16 cellular contexts compared by ENCODE assay signal in the genomic region with DNA sequence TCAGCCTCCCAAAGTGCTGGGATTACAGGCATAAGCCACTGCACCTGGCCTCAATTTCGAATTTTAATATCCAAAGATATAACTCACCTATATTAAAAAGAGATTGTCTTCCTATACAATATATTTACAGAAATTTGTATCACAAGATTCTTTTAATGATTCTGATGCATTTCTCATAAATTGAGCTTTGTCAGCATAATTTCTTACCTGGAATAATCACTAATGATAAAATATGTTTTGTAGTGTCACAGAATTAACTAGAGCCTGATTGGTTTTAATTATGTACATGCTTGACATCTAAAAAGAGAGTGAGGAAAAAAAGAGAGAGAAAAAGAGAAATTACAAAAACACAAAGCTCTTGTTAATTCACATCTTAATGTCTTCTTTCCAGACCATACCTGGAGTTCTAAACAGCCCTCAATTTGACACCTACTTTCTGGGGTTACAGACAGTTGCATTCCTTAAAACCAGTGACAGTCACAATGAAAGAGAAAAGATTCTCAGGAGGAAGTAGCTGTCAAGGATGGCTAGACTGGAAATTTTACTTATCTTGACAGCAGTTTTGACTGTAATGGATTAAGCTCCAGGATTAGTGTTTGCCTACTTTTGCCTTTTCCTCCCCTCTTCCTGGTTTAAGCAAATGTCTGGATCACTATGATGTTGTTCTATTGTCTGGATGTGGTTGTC.
"Had no signal": no experiment of that assay in that cellular context is flagged by ENCODE, and none has a peak within 500 bp of the region (broad histone marks: within the 10 kb centered on the region; RNA-seq: fewer than 3 reads in every experiment).

No MANE protein-coding gene starts in this region.

- H3K36me3 ChIP-seq: colonic mucosa, left ventricle myocardium inferior, upper lobe of right lung had no signal

- ATAC-seq: activated T-cell treated with anti-CD3 and anti-CD28 coated beads, Interleukin-2, amount 50 U/mL, for 4 hours; foreskin keratinocyte; stimulated activated naive CD8-positive, alpha-beta T cell treated with anti-CD3 and anti-CD28 coated beads, Interleukin-15, Interleukin-2, amounts not matched to agents 100 U/mL and 50 U/mL, for 24 hours; upper lobe of right lung had no signal

- H3K4me1 ChIP-seq: foreskin keratinocyte had no signal

- FAIRE-seq: bronchial epithelial cell had no signal

- H3K9me3 ChIP-seq: colonic mucosa, left ventricle myocardium inferior, upper lobe of right lung had no signal

- H3K27ac ChIP-seq: colonic mucosa, foreskin keratinocyte, left ventricle myocardium inferior, upper lobe of right lung had no signal

- H3K4me3 ChIP-seq: colonic mucosa, left ventricle myocardium inferior, upper lobe of right lung had no signal

- H3K27me3 ChIP-seq: colonic mucosa, foreskin keratinocyte, upper lobe of right lung had no signal

- DNase-seq: activated B cell treated with CpG ODN at 0.5 μM for 24 hours; activated CD4-positive, alpha-beta T cell treated with anti-CD3 and anti-CD28 coated beads for 4 hours; activated CD4-positive, alpha-beta T cell treated with anti-CD3 and anti-CD28 coated beads, Interleukin-2, amount 50 U/mL, for 48 hours; activated CD8-positive, alpha-beta memory T cell treated with anti-CD3 and anti-CD28 coated beads, Interleukin-2, amount 50 U/mL, for 48 hours; activated naive CD4-positive, alpha-beta T cell; activated T-cell treated with anti-CD3 and anti-CD28 coated beads, Interleukin-2, amount 50 U/mL, for 4 hours; colonic mucosa; endodermal cell; foreskin keratinocyte; left ventricle myocardium inferior; midbrain; stimulated activated CD4-positive, alpha-beta T cell treated with anti-CD3 and anti-CD28 coated beads, Interleukin-4, amount 100 ng/mL, for 24 hours; stimulated activated naive CD8-positive, alpha-beta T cell treated with anti-CD3 and anti-CD28 coated beads, Interleukin-15, Interleukin-2, amounts not matched to agents 100 U/mL and 50 U/mL, for 24 hours; T-helper 9 cell; upper lobe of right lung had no signal
